In the genomic region with DNA sequence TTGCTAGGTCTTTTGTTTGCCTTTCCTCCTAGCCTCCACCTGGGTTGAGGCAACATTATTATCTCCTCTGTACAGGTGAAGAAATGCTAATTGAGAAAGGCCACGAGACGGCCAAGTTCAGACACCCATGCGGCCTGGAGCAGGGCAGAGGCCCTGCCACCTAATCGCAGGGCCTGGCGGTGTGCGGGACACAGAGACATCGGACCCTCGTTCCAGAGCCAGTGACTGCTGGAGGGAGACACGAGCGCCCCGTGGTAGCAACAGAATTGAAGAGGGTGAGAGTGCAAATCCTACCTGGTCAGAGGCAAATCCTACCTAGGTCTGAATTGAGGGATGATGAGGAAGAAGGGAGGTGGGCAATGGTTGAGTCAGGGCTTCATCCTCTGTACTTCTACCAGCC, we compare ENCODE assay signal across 12 cellular contexts.
A peak's percentile ranks its signal among the peaks of the same experiment; 100 is the strongest.
DNase-seq lines count a peak whose midpoint lies in the region; ATAC-seq and TF ChIP-seq lines count a peak whose summit lies in the region.
"Had no signal": no experiment of that assay in that cellular context is flagged by ENCODE, and none has a peak within 500 bp of the region (broad histone marks: within the 10 kb centered on the region; RNA-seq: fewer than 3 reads in every experiment).

No MANE protein-coding gene starts in this region.

- H3K27me3 ChIP-seq in Peyer's patch (no peaks in the 10 kb centered on the region), right atrium auricular region (no peaks in the 10 kb centered on the region), sigmoid colon (no peaks in the 10 kb centered on the region)

- no peak for TF ChIP-seq EP300 in sigmoid colon (IDR thresholded peaks at IDR 0.05)

- ATAC-seq in stimulated activated effector memory CD8-positive, alpha-beta T cell treated with anti-CD3 and anti-CD28 coated beads, Interleukin-12 subunit alpha, Interleukin-12 subunit beta, amount 100 ng/mL, for 72 hours: no peak
- ATAC-seq: activated CD8-positive, alpha-beta memory T cell treated with anti-CD3 and anti-CD28 coated beads, Interleukin-2, amount 10 ng/mL, durations not matched to agents 7 days and 5 days; PC-3 had no signal

- H3K27ac Mint-ChIP-seq in CD14-positive monocyte (peak overlapping the region; percentile 81 to 92 (median 90)), mesothelial cell of epicardium (no peak overlapping the region)
- no peak overlapping the region for H3K27ac Mint-ChIP-seq in stimulated activated effector memory CD8-positive, alpha-beta T cell treated with anti-CD3 and anti-CD28 coated beads, Interleukin-12 subunit alpha, Interleukin-12 subunit beta, amount 100 ng/mL, for 72 hours
- H3K27ac Mint-ChIP-seq: activated CD8-positive, alpha-beta memory T cell treated with anti-CD3 and anti-CD28 coated beads, Interleukin-2, amount 10 ng/mL, durations not matched to agents 7 days and 5 days had no signal

- H3K4me1 Mint-ChIP-seq in CD14-positive monocyte (peaks cover 62% of the 10 kb centered on the region), mesothelial cell of epicardium (peaks cover 24% of the 10 kb centered on the region)
- peaks cover 27% of the 10 kb centered on the region for H3K4me1 Mint-ChIP-seq in stimulated activated effector memory CD8-positive, alpha-beta T cell treated with anti-CD3 and anti-CD28 coated beads, Interleukin-12 subunit alpha, Interleukin-12 subunit beta, amount 100 ng/mL, for 72 hours

- H3K36me3 Mint-ChIP-seq in CD14-positive monocyte (peaks cover 0 to 4% of the 10 kb centered on the region in 2 donors), mesothelial cell of epicardium (no peaks in the 10 kb centered on the region)
- no peaks in the 10 kb centered on the region for H3K36me3 Mint-ChIP-seq in stimulated activated effector memory CD8-positive, alpha-beta T cell treated with anti-CD3 and anti-CD28 coated beads, Interleukin-12 subunit alpha, Interleukin-12 subunit beta, amount 100 ng/mL, for 72 hours
- H3K36me3 Mint-ChIP-seq: activated CD8-positive, alpha-beta memory T cell treated with anti-CD3 and anti-CD28 coated beads, Interleukin-2, amount 10 ng/mL, durations not matched to agents 7 days and 5 days had no signal

- TF ChIP-seq CTCF in CD14-positive monocyte (IDR thresholded peaks at IDR 0.05) (no peak), Peyer's patch (IDR thresholded peaks at IDR 0.05) (no peak), right atrium auricular region (IDR thresholded peaks at IDR 0.05) (no peak), sigmoid colon (IDR thresholded peaks at IDR 0.05) (no peak), mesothelial cell of epicardium (IDR thresholded peaks at IDR 0.05; ENCODE audit: unreplicated experiment) (no peak)

- peaks cover 2 to 10% (median 3%) of the 10 kb centered on the region in 3 donors for H3K27me3 Mint-ChIP-seq in CD14-positive monocyte (ENCODE audit: low read depth in 3 of 3)
- no peaks in the 10 kb centered on the region for H3K27me3 Mint-ChIP-seq in mesothelial cell of epicardium (ENCODE audit: low read depth)

- DNase-seq in CD14-positive monocyte (ENCODE audit: low spot score): no peak
- peak in 1 of 3 donors; percentile 14 for DNase-seq in Peyer's patch
- DNase-seq in right atrium auricular region (ENCODE audit: low spot score): peak; percentile 52
- DNase-seq in sigmoid colon: peak; percentile 61
- no peak for DNase-seq in stimulated activated effector memory CD8-positive, alpha-beta T cell treated with anti-CD3 and anti-CD28 coated beads, Interleukin-12 subunit alpha, Interleukin-12 subunit beta, amount 100 ng/mL, for 72 hours (ENCODE audit: low spot score in 2 of 2)
- no peak for DNase-seq in activated CD4-positive, CD25-positive, alpha-beta regulatory T cell treated with anti-CD3 and anti-CD28 coated beads, Interleukin-2, amount 50 U/mL, for 72 hours
- DNase-seq in NCI-H2081 treated with DMSO at 0.1 percent for 48 hours (lab: John Stamatoyannopoulos, UW): no peak
- no peak for DNase-seq in mesothelial cell of epicardium (ENCODE audit: low spot score in 2 of 2, unreplicated experiment in 2 of 2)
- DNase-seq: PC-3 had no signal

- no peaks in the 10 kb centered on the region for H3K36me3 ChIP-seq in Peyer's patch
- H3K36me3 ChIP-seq in right atrium auricular region: no peaks in the 10 kb centered on the region
- no peaks in the 10 kb centered on the region for H3K36me3 ChIP-seq in sigmoid colon

- no peaks in the 10 kb centered on the region for H3K9me3 ChIP-seq in Peyer's patch
- H3K9me3 ChIP-seq in right atrium auricular region: no peaks in the 10 kb centered on the region
- no peaks in the 10 kb centered on the region for H3K9me3 ChIP-seq in sigmoid colon

- intact Hi-C loops in CD14-positive monocyte (cut with micrococcal nuclease): loop anchor here (10.0 kb wide), 2 partner anchors 53 to 113 kb away; a partner anchor contains a TSS
- intact Hi-C loops in sigmoid colon (cut with DNase I): no loop called here

- WGBS in sigmoid colon, 2 donors: 95 to 97% methylated on average over 11 of the region's 11 CpGs

- H3K27ac ChIP-seq in Peyer's patch: peak overlapping the region in 3 of 4 donors; percentile 67 to 80 (median 70)
- peak overlapping the region; percentile 85 to 93 for H3K27ac ChIP-seq in right atrium auricular region
- peak overlapping the region in 3 of 4 donors; percentile 77 to 82 (median 80) for H3K27ac ChIP-seq in sigmoid colon
- H3K27ac ChIP-seq: C4-2B, HL-60 had no signal

- H3K9me3 Mint-ChIP-seq in CD14-positive monocyte: peaks cover 0 to 2% (median 0%) of the 10 kb centered on the region in 7 donors
- no peaks in the 10 kb centered on the region for H3K9me3 Mint-ChIP-seq in stimulated activated effector memory CD8-positive, alpha-beta T cell treated with anti-CD3 and anti-CD28 coated beads, Interleukin-12 subunit alpha, Interleukin-12 subunit beta, amount 100 ng/mL, for 72 hours
- H3K9me3 Mint-ChIP-seq in mesothelial cell of epicardium: no peaks in the 10 kb centered on the region

- H3K4me1 ChIP-seq in Peyer's patch (peaks cover 0 to 35% (median 9%) of the 10 kb centered on the region in 4 donors), right atrium auricular region (peaks cover 0 to 92% of the 10 kb centered on the region in 2 donors), sigmoid colon (peaks cover 0 to 39% (median 38%) of the 10 kb centered on the region in 4 donors)

- TF ChIP-seq POLR2A in Peyer's patch (IDR thresholded peaks at IDR 0.05) (no peak), sigmoid colon (IDR thresholded peaks at IDR 0.05) (no peak)

- H3K4me3 ChIP-seq in Peyer's patch: no peak overlapping the region
- no peak overlapping the region for H3K4me3 ChIP-seq in right atrium auricular region
- H3K4me3 ChIP-seq in sigmoid colon: no peak overlapping the region

- no peak overlapping the region for H3K4me3 Mint-ChIP-seq in CD14-positive monocyte
- H3K4me3 Mint-ChIP-seq in stimulated activated effector memory CD8-positive, alpha-beta T cell treated with anti-CD3 and anti-CD28 coated beads, Interleukin-12 subunit alpha, Interleukin-12 subunit beta, amount 100 ng/mL, for 72 hours: no peak overlapping the region
- no peak overlapping the region for H3K4me3 Mint-ChIP-seq in mesothelial cell of epicardium
- H3K4me3 Mint-ChIP-seq: activated CD8-positive, alpha-beta memory T cell treated with anti-CD3 and anti-CD28 coated beads, Interleukin-2, amount 10 ng/mL, durations not matched to agents 7 days and 5 days had no signal

Comparison
In these comparisons a context has a peak if more than half of its experiments do, and no peak if none do; other contexts are left out.
1. DNase-seq: peak in right atrium auricular region (single experiment) and sigmoid colon (single experiment); none in CD14-positive monocyte (single experiment), stimulated activated effector memory CD8-positive, alpha-beta T cell treated with anti-CD3 and anti-CD28 coated beads, Interleukin-12 subunit alpha, Interleukin-12 subunit beta, amount 100 ng/mL, for 72 hours (0 of 2), activated CD4-positive, CD25-positive, alpha-beta regulatory T cell treated with anti-CD3 and anti-CD28 coated beads, Interleukin-2, amount 50 U/mL, for 72 hours (single experiment), NCI-H2081 treated with DMSO at 0.1 percent for 48 hours (single experiment) and mesothelial cell of epicardium (0 of 2).
2. H3K27ac Mint-ChIP-seq: peak in CD14-positive monocyte (7 of 7); none in stimulated activated effector memory CD8-positive, alpha-beta T cell treated with anti-CD3 and anti-CD28 coated beads, Interleukin-12 subunit alpha, Interleukin-12 subunit beta, amount 100 ng/mL, for 72 hours (single experiment) and mesothelial cell of epicardium (single experiment).
3. Peak in every context shown above with its lines, with median percentiles within 50 percentile points of each other: H3K27ac ChIP-seq.